ENCODE assay signal across 29 cellular contexts in the genomic region with DNA sequence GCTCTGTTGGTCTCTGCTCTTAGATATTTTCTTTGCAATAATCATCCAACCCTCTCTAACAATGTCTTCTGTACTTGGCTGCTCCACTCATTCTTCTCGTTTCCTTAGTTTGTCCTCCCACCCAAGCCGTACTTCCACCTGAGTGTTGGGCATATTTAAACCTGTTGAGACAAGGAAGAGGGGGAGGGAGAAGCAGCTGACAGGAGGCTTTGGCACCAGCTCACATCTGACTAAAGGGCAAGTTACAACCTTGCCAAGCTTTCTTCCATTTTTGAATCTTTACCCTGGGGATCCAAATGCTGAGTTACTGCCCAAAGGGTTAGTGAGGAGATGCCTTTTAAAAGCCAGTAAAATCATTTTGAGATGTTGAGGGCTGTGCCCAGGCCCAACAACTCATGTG.
DNase-seq lines count a peak whose midpoint lies in the region; ATAC-seq and TF ChIP-seq lines count a peak whose summit lies in the region.
"Had no signal": no experiment of that assay in that cellular context is flagged by ENCODE, and none has a peak within 500 bp of the region (broad histone marks: within the 10 kb centered on the region; RNA-seq: fewer than 3 reads in every experiment).

No MANE protein-coding gene starts in this region.

- TF ChIP-seq POLR2A in right lobe of liver (IDR thresholded peaks at IDR 0.05), result no peak

- no peak overlapping the region for H3K27ac ChIP-seq in right lobe of liver
- H3K27ac ChIP-seq: C4-2B, heart left ventricle, SJCRH30, suprapubic skin, upper lobe of right lung had no signal

- peak overlapping the region; percentile 84 for H3K27ac Mint-ChIP-seq in activated naive CD8-positive, alpha-beta T cell treated with anti-CD3 and anti-CD28 coated beads, Interleukin-2, amount 10 ng/mL, durations not matched to agents 7 days and 5 days
- H3K27ac Mint-ChIP-seq: activated B cell treated with CpG ODN at 0.5 μM for 24 hours; activated CD4-positive, alpha-beta memory T cell treated with anti-CD3 and anti-CD28 coated beads, Interleukin-2, amount 10 ng/mL, durations not matched to agents 7 days and 5 days; stimulated activated effector memory CD8-positive, alpha-beta T cell treated with anti-CD3 and anti-CD28 coated beads, Interleukin-12 subunit alpha, Interleukin-12 subunit beta, amount 100 ng/mL, for 72 hours had no signal

- peak overlapping the region; percentile 26 for H3K4me3 Mint-ChIP-seq in activated naive CD8-positive, alpha-beta T cell treated with anti-CD3 and anti-CD28 coated beads, Interleukin-2, amount 10 ng/mL, durations not matched to agents 7 days and 5 days
- H3K4me3 Mint-ChIP-seq: activated B cell treated with CpG ODN at 0.5 μM for 24 hours; activated CD4-positive, alpha-beta memory T cell treated with anti-CD3 and anti-CD28 coated beads, Interleukin-2, amount 10 ng/mL, durations not matched to agents 7 days and 5 days; central memory CD8-positive, alpha-beta T cell; naive thymus-derived CD8-positive, alpha-beta T cell; stimulated activated effector memory CD8-positive, alpha-beta T cell treated with anti-CD3 and anti-CD28 coated beads, Interleukin-12 subunit alpha, Interleukin-12 subunit beta, amount 100 ng/mL, for 72 hours had no signal

- POLR2A ChIA-PET in activated naive CD8-positive, alpha-beta T cell treated with anti-CD3 and anti-CD28 coated beads, Interleukin-2, amount 10 ng/mL, durations not matched to agents 7 days and 5 days (lab: Charles Lee), result interaction anchor here (1.6 kb wide), 1 partner anchor 114 kb away, joined by 3 read pairs; the partner anchor contains the start of gene SESN3

- TF ChIP-seq CTCF in right lobe of liver (IDR thresholded peaks at IDR 0.05), result no peak

- H3K9me3 ChIP-seq in right lobe of liver, result no peaks in the 10 kb centered on the region
- H3K9me3 ChIP-seq: SJCRH30, suprapubic skin, upper lobe of right lung had no signal

- peaks cover 0 to 5% (median 2%) of the 10 kb centered on the region in 4 donors for H3K4me1 ChIP-seq in right lobe of liver
- H3K4me1 ChIP-seq: SJCRH30, upper lobe of right lung had no signal

- no peaks in the 10 kb centered on the region for H3K36me3 ChIP-seq in right lobe of liver
- H3K36me3 ChIP-seq: esophagus squamous epithelium, heart left ventricle, SJCRH30, suprapubic skin, upper lobe of right lung had no signal

- no peak for ATAC-seq in activated naive CD8-positive, alpha-beta T cell treated with anti-CD3 and anti-CD28 coated beads, Interleukin-2, amount 10 ng/mL, durations not matched to agents 7 days and 5 days (ENCODE audit: low read depth)
- peak; percentile 67 to 87 (median 76) for ATAC-seq in right lobe of liver
- ATAC-seq: heart left ventricle; left ventricle myocardium superior; naive thymus-derived CD8-positive, alpha-beta T cell; stimulated activated effector memory CD8-positive, alpha-beta T cell treated with anti-CD3 and anti-CD28 coated beads, Interleukin-12 subunit alpha, Interleukin-12 subunit beta, amount 100 ng/mL, for 72 hours; upper lobe of right lung had no signal

- H3K4me3 ChIP-seq in right lobe of liver, result no peak overlapping the region
- H3K4me3 ChIP-seq: esophagus squamous epithelium, heart left ventricle, SJCRH30, suprapubic skin, upper lobe of right lung had no signal

- WGBS in right lobe of liver (ENCODE audit: insufficient coverage, low coverage, low lambda C conversion rate, missing lambda C conversion rate), result 65% methylated on average over 2 of the region's 2 CpGs

- H3K9me3 Mint-ChIP-seq in activated naive CD8-positive, alpha-beta T cell treated with anti-CD3 and anti-CD28 coated beads, Interleukin-2, amount 10 ng/mL, durations not matched to agents 7 days and 5 days, result peaks cover 11% of the 10 kb centered on the region

- no peaks in the 10 kb centered on the region for H3K27me3 ChIP-seq in right lobe of liver
- H3K27me3 ChIP-seq: esophagus squamous epithelium, heart left ventricle, SJCRH30, suprapubic skin, upper lobe of right lung had no signal

- DNase-seq in NCI-H2171 treated with DMSO at 0.1 percent for 48 hours (lab: John Stamatoyannopoulos, UW) (peak; percentile 48), NCI-H2171 (lab: John Stamatoyannopoulos, UW) (no peak), NCI-H1105 (lab: John Stamatoyannopoulos, UW) (peak; percentile 13), right lobe of liver (no peak), cardiac septum (ENCODE audit: low spot score) (no peak), SK-N-DZ (ENCODE audit: low spot score) (no peak), nucleus accumbens (lab: John Stamatoyannopoulos, UW) (no peak)
- DNase-seq in activated naive CD8-positive, alpha-beta T cell treated with anti-CD3 and anti-CD28 coated beads, Interleukin-2, amount 10 ng/mL, durations not matched to agents 7 days and 5 days, result no peak
- DNase-seq: 8988T; activated B cell treated with CpG ODN at 0.5 μM for 24 hours; activated CD4-positive, alpha-beta memory T cell treated with anti-CD3 and anti-CD28 coated beads, Interleukin-2, amount 10 ng/mL, durations not matched to agents 7 days and 5 days; activated effector memory CD4-positive, alpha-beta T cell treated with anti-CD3 and anti-CD28 coated beads, Interleukin-2, amount 50 U/mL, for 16 hours; Calu3; DND-41; esophagus squamous epithelium; foreskin melanocyte; heart left ventricle; islet precursor cell; left ventricle myocardium superior; naive thymus-derived CD8-positive, alpha-beta T cell; NCI-H1436; NCI-H2081; SJCRH30; stimulated activated CD4-positive, alpha-beta T cell treated with anti-CD3 and anti-CD28 coated beads, Interleukin-4, amount 100 ng/mL, for 4 hours; upper lobe of right lung had no signal

- intact Hi-C loops in right lobe of liver (cut with DNase I) (loop anchor here in 1 of 2 donors (10.0 kb wide), 1 partner anchor 190 kb away; no protein-coding TSS in a partner anchor), cardiac septum (cut with DNase I) (no loop called here)

- no peaks in the 10 kb centered on the region for H3K27me3 Mint-ChIP-seq in activated naive CD8-positive, alpha-beta T cell treated with anti-CD3 and anti-CD28 coated beads, Interleukin-2, amount 10 ng/mL, durations not matched to agents 7 days and 5 days
- H3K27me3 Mint-ChIP-seq: activated B cell treated with CpG ODN at 0.5 μM for 24 hours had no signal

- peaks cover 30% of the 10 kb centered on the region for H3K4me1 Mint-ChIP-seq in activated naive CD8-positive, alpha-beta T cell treated with anti-CD3 and anti-CD28 coated beads, Interleukin-2, amount 10 ng/mL, durations not matched to agents 7 days and 5 days
- H3K4me1 Mint-ChIP-seq: activated B cell treated with CpG ODN at 0.5 μM for 24 hours; central memory CD8-positive, alpha-beta T cell; stimulated activated effector memory CD8-positive, alpha-beta T cell treated with anti-CD3 and anti-CD28 coated beads, Interleukin-12 subunit alpha, Interleukin-12 subunit beta, amount 100 ng/mL, for 72 hours had no signal

- H3K36me3 Mint-ChIP-seq in activated naive CD8-positive, alpha-beta T cell treated with anti-CD3 and anti-CD28 coated beads, Interleukin-2, amount 10 ng/mL, durations not matched to agents 7 days and 5 days, result peaks cover 17% of the 10 kb centered on the region
- H3K36me3 Mint-ChIP-seq: stimulated activated effector memory CD8-positive, alpha-beta T cell treated with anti-CD3 and anti-CD28 coated beads, Interleukin-12 subunit alpha, Interleukin-12 subunit beta, amount 100 ng/mL, for 72 hours had no signal

Comparison
In these comparisons a context has a peak if more than half of its experiments do, and no peak if none do; other contexts are left out.
1. DNase-seq: peak in NCI-H2171 treated with DMSO at 0.1 percent for 48 hours (single experiment) and NCI-H1105 (single experiment); none in NCI-H2171 (single experiment), activated naive CD8-positive, alpha-beta T cell treated with anti-CD3 and anti-CD28 coated beads, Interleukin-2, amount 10 ng/mL, durations not matched to agents 7 days and 5 days (single experiment), right lobe of liver (0 of 3), cardiac septum (single experiment), SK-N-DZ (single experiment) and nucleus accumbens (0 of 56).